ENCODE assay signal across 26 cellular contexts in the genomic region with DNA sequence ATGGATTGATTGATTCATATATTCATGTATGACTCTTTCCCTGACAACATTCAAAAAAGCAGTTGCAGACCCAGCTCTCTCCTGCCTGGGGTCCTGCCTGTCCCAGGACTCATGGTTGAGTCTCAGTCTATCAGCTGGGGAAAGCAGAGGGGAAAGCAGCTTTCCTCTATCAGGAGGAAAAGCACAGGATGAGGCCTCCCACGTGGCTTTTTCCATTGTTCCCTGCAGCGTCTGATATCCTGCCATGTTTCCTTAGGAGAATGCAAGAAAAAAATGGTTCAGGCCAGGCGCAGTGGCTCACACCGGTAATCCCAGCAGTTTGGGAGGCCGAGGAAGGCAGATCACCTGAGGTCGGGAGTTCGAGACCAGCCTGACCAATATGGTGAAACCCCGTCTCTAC.
"Had no signal": no experiment of that assay in that cellular context is flagged by ENCODE, and none has a peak within 500 bp of the region (broad histone marks: within the 10 kb centered on the region; RNA-seq: fewer than 3 reads in every experiment).

No MANE protein-coding gene starts in this region.

- ATAC-seq: activated CD4-positive, CD25-positive, alpha-beta regulatory T cell treated with anti-CD3 and anti-CD28 coated beads, Interleukin-2, amount 50 U/mL, for 24 hours; gastrocnemius medialis; left colon; natural killer cell; psoas muscle had no signal

- DNase-seq: activated CD4-positive, alpha-beta T cell treated with anti-CD3 and anti-CD28 coated beads for 48 hours; activated CD4-positive, alpha-beta T cell treated with anti-CD3 and anti-CD28 coated beads, Interleukin-2, amount 50 U/mL, for 48 hours; activated CD8-positive, alpha-beta memory T cell treated with anti-CD3 and anti-CD28 coated beads for 24 hours; activated effector memory CD4-positive, alpha-beta T cell treated with Interleukin-2 at 50 U/mL for 16 hours; activated naive CD4-positive, alpha-beta T cell treated with anti-CD3 and anti-CD28 coated beads, Interleukin-2, amount 10 ng/mL, durations not matched to agents 7 days and 5 days; amniotic stem cell; caudate nucleus; cortex of kidney; gastrocnemius medialis; hippocampal formation; immature natural killer cell; kidney; left colon; natural killer cell; ovary; psoas muscle; stimulated activated CD4-positive, alpha-beta T cell treated with anti-CD3 and anti-CD28 coated beads, Interleukin-2, amount 100 ng/mL, for 48 hours; stimulated activated naive CD4-positive, alpha-beta T cell treated with Interleukin-2 at 50 U/mL for 16 hours; testis; trophoblast cell had no signal

- H3K4me3 ChIP-seq: gastrocnemius medialis, ovary, psoas muscle, right atrium auricular region, SK-N-MC, testis had no signal

- H3K4me1 ChIP-seq: gastrocnemius medialis, psoas muscle, testis had no signal

- H3K27me3 ChIP-seq: ovary, right atrium auricular region, testis had no signal

- H3K4me1 Mint-ChIP-seq: activated naive CD4-positive, alpha-beta T cell treated with anti-CD3 and anti-CD28 coated beads, Interleukin-2, amount 10 ng/mL, durations not matched to agents 7 days and 5 days; memory B cell; natural killer cell had no signal

- H3K27ac Mint-ChIP-seq: activated naive CD4-positive, alpha-beta T cell treated with anti-CD3 and anti-CD28 coated beads, Interleukin-2, amount 10 ng/mL, durations not matched to agents 7 days and 5 days; immature natural killer cell; memory B cell; natural killer cell had no signal

- H3K9me3 ChIP-seq: gastrocnemius medialis, neutrophil, ovary, psoas muscle, right atrium auricular region, testis had no signal

- H3K4me3 Mint-ChIP-seq: activated naive CD4-positive, alpha-beta T cell treated with anti-CD3 and anti-CD28 coated beads, Interleukin-2, amount 10 ng/mL, durations not matched to agents 7 days and 5 days; immature natural killer cell; memory B cell; natural killer cell had no signal

- H3K9me3 Mint-ChIP-seq: activated naive CD4-positive, alpha-beta T cell treated with anti-CD3 and anti-CD28 coated beads, Interleukin-2, amount 10 ng/mL, durations not matched to agents 7 days and 5 days; immature natural killer cell; memory B cell; natural killer cell had no signal

- H3K36me3 Mint-ChIP-seq: activated naive CD4-positive, alpha-beta T cell treated with anti-CD3 and anti-CD28 coated beads, Interleukin-2, amount 10 ng/mL, durations not matched to agents 7 days and 5 days; immature natural killer cell; memory B cell; natural killer cell had no signal

- H3K36me3 ChIP-seq: gastrocnemius medialis, neutrophil, ovary, right atrium auricular region had no signal

- H3K27ac ChIP-seq: gastrocnemius medialis, neutrophil, ovary, psoas muscle, right atrium auricular region, SK-N-MC, testis, VCaP had no signal
